In the genomic region with DNA sequence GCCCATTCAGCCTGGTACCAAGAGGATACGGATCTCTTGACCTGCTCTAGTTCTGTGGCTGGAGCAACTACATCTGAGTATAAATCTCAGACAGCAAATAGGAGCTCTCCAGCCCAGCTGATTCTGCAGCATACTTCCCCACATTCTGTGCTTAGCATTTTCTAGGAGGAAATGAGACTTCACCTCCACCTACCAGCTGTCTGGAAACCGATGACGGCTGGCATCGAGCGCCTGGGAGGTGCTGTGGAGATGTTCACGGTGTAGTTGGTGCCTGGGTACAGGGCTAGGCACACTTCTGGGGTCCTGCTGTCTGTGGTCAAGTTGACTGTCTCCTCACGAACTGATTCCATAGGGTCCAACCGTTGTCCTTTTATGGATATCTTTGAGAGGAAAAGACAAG, we compare ENCODE assay signal across 16 cellular contexts.
"Had no signal": no experiment of that assay in that cellular context is flagged by ENCODE, and none has a peak within 500 bp of the region (broad histone marks: within the 10 kb centered on the region; RNA-seq: fewer than 3 reads in every experiment).

No MANE protein-coding gene starts in this region.

- H3K4me3 ChIP-seq: cardiac muscle cell, heart left ventricle, lung, stomach, testis had no signal

- H3K27me3 Mint-ChIP-seq: activated CD4-positive, alpha-beta T cell treated with anti-CD3 and anti-CD28 coated beads for 36 hours; activated CD8-positive, alpha-beta memory T cell treated with anti-CD3 and anti-CD28 coated beads, Interleukin-2, amount 10 ng/mL, durations not matched to agents 7 days and 5 days; activated naive CD8-positive, alpha-beta T cell treated with anti-CD3 and anti-CD28 coated beads, Interleukin-2, amount 10 ng/mL, durations not matched to agents 7 days and 5 days had no signal

- H3K9me3 ChIP-seq: heart left ventricle, stomach, testis had no signal

- DNase-seq: activated CD4-positive, alpha-beta T cell treated with anti-CD3 and anti-CD28 coated beads for 36 hours; activated CD4-positive, alpha-beta T cell treated with anti-CD3 and anti-CD28 coated beads, Interleukin-2, amount 50 U/mL, for 48 hours; activated CD8-positive, alpha-beta memory T cell treated with anti-CD3 and anti-CD28 coated beads, Interleukin-2, amount 10 ng/mL, durations not matched to agents 7 days and 5 days; activated naive CD4-positive, alpha-beta T cell treated with Interleukin-2 at 50 U/mL for 16 hours; activated naive CD8-positive, alpha-beta T cell treated with anti-CD3 and anti-CD28 coated beads, Interleukin-2, amount 10 ng/mL, durations not matched to agents 7 days and 5 days; activated T-cell treated with anti-CD3 and anti-CD28 coated beads, Interleukin-2, amount 50 U/mL, for 1 hour; heart left ventricle; kidney; nephron progenitor cell; stomach had no signal

- H3K4me3 Mint-ChIP-seq: activated CD4-positive, alpha-beta T cell treated with anti-CD3 and anti-CD28 coated beads for 36 hours; activated CD8-positive, alpha-beta memory T cell treated with anti-CD3 and anti-CD28 coated beads, Interleukin-2, amount 10 ng/mL, durations not matched to agents 7 days and 5 days; activated naive CD8-positive, alpha-beta T cell treated with anti-CD3 and anti-CD28 coated beads, Interleukin-2, amount 10 ng/mL, durations not matched to agents 7 days and 5 days; mesothelial cell of epicardium; nephron progenitor cell had no signal

- H3K27ac ChIP-seq: cardiac muscle cell, heart left ventricle, stomach, testis had no signal

- H3K4me1 ChIP-seq: stomach, testis had no signal

- H3K27me3 ChIP-seq: cardiac muscle cell, heart left ventricle, stomach, testis had no signal

- H3K9me3 Mint-ChIP-seq: activated naive CD8-positive, alpha-beta T cell treated with anti-CD3 and anti-CD28 coated beads, Interleukin-2, amount 10 ng/mL, durations not matched to agents 7 days and 5 days; activated T-helper 2 cell treated with anti-CD3 and anti-CD28 coated beads, Interferon-gamma antibody, Interleukin-2, Interleukin-4, amounts not matched to agents 10 μg/mL and 5 μg/mL and 100 μg/mL, durations not matched to agents 14 hours and 24 hours and 36 hours; mesothelial cell of epicardium; nephron progenitor cell had no signal

- H3K27ac Mint-ChIP-seq: activated CD4-positive, alpha-beta T cell treated with anti-CD3 and anti-CD28 coated beads for 36 hours; activated CD8-positive, alpha-beta memory T cell treated with anti-CD3 and anti-CD28 coated beads, Interleukin-2, amount 10 ng/mL, durations not matched to agents 7 days and 5 days; activated naive CD8-positive, alpha-beta T cell treated with anti-CD3 and anti-CD28 coated beads, Interleukin-2, amount 10 ng/mL, durations not matched to agents 7 days and 5 days; activated T-helper 2 cell treated with anti-CD3 and anti-CD28 coated beads, Interferon-gamma antibody, Interleukin-2, Interleukin-4, amounts not matched to agents 10 μg/mL and 5 μg/mL and 100 μg/mL, durations not matched to agents 14 hours and 24 hours and 36 hours; mesothelial cell of epicardium had no signal

- H3K4me1 Mint-ChIP-seq: activated CD4-positive, alpha-beta T cell treated with anti-CD3 and anti-CD28 coated beads for 36 hours; mesothelial cell of epicardium had no signal

- ATAC-seq: activated CD4-positive, alpha-beta T cell treated with anti-CD3 and anti-CD28 coated beads for 36 hours; activated CD8-positive, alpha-beta memory T cell treated with anti-CD3 and anti-CD28 coated beads, Interleukin-2, amount 10 ng/mL, durations not matched to agents 7 days and 5 days; heart left ventricle; left lobe of liver had no signal
